ENCODE assay signal across 26 cellular contexts in the genomic region with DNA sequence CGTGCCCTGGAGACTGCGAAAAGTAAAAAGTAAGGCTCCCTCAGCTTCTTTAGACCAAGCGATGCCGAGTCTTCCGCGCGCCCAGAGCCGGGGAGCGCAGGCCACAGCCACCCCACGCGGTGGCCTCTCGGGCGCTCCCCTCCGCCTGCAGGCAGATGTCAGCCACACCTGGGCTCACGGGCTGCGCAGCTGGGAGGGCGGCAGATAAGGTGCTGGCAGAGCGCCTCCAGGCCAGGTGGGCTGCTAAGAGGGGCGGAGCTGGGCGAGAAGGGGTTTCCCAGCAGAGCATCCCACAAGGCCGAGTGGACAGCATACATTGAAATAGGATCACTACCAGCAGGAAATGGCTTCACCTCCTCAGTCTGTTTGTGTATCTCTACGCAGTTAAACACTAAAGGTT.
"Had no signal": no experiment of that assay in that cellular context is flagged by ENCODE, and none has a peak within 500 bp of the region (broad histone marks: within the 10 kb centered on the region; RNA-seq: fewer than 3 reads in every experiment).

No MANE protein-coding gene starts in this region.

- H3K4me3 Mint-ChIP-seq: dendritic cell treated with granulocyte-macrophage colony-stimulating factor and Interleukin-4, amounts not matched to agents 40 ng/mL and 50 ng/mL, for 4 days; memory B cell; natural killer cell; stimulated activated naive CD8-positive, alpha-beta T cell treated with anti-CD3 and anti-CD28 coated beads, Interleukin-15, amount 100 ng/mL, for 72 hours had no signal

- H3K27me3 ChIP-seq: foreskin keratinocyte, hepatocyte, uterus had no signal

- H3K4me3 ChIP-seq: colonic mucosa, esophagus muscularis mucosa, gastroesophageal sphincter, heart left ventricle, hepatocyte, lung, prostate gland, right atrium auricular region, smooth muscle cell, suprapubic skin, transverse colon, upper lobe of right lung, uterus had no signal

- H3K27ac Mint-ChIP-seq: dendritic cell treated with granulocyte-macrophage colony-stimulating factor and Interleukin-4, amounts not matched to agents 40 ng/mL and 50 ng/mL, for 4 days; memory B cell; natural killer cell; stimulated activated naive CD8-positive, alpha-beta T cell treated with anti-CD3 and anti-CD28 coated beads, Interleukin-15, amount 100 ng/mL, for 72 hours had no signal

- DNase-seq: colonic mucosa; effector memory CD4-positive, alpha-beta T cell; foreskin keratinocyte; heart left ventricle; natural killer cell; stimulated activated CD4-positive, alpha-beta T cell treated with anti-CD3 and anti-CD28 coated beads, Interleukin-12 subunit alpha, Interleukin-12 subunit beta, amount 100 ng/mL, for 4 hours; stimulated activated CD4-positive, alpha-beta T cell treated with anti-CD3 and anti-CD28 coated beads, Interleukin-1b, Interleukin-23, amount 100 ng/mL, for 48 hours; stimulated activated CD4-positive, alpha-beta T cell treated with anti-CD3 and anti-CD28 coated beads, Interleukin-4, amount 100 ng/mL, for 1 hour; stimulated activated CD8-positive, alpha-beta memory T cell treated with anti-CD3 and anti-CD28 coated beads, Interleukin-4, amount 100 ng/mL, for 48 hours; stimulated activated naive CD4-positive, alpha-beta T cell; stimulated activated naive CD8-positive, alpha-beta T cell treated with anti-CD3 and anti-CD28 coated beads, Interleukin-15, amount 100 ng/mL, for 72 hours; transverse colon; upper lobe of right lung; uterus had no signal

- H3K36me3 Mint-ChIP-seq: memory B cell, natural killer cell had no signal

- ATAC-seq: foreskin keratinocyte; gastroesophageal sphincter; heart left ventricle; left lobe of liver; natural killer cell; sciatic nerve; stimulated activated naive CD8-positive, alpha-beta T cell treated with anti-CD3 and anti-CD28 coated beads, Interleukin-15, amount 100 ng/mL, for 72 hours; upper lobe of right lung had no signal

- H3K4me1 Mint-ChIP-seq: memory B cell; natural killer cell; stimulated activated naive CD8-positive, alpha-beta T cell treated with anti-CD3 and anti-CD28 coated beads, Interleukin-15, amount 100 ng/mL, for 72 hours had no signal

- H3K36me3 ChIP-seq: colonic mucosa, esophagus muscularis mucosa, gastroesophageal sphincter, heart left ventricle, prostate gland, right atrium auricular region, suprapubic skin, transverse colon, upper lobe of right lung, uterus had no signal

- H3K9me3 Mint-ChIP-seq: dendritic cell treated with granulocyte-macrophage colony-stimulating factor and Interleukin-4, amounts not matched to agents 40 ng/mL and 50 ng/mL, for 4 days; memory B cell; natural killer cell; stimulated activated naive CD8-positive, alpha-beta T cell treated with anti-CD3 and anti-CD28 coated beads, Interleukin-15, amount 100 ng/mL, for 72 hours had no signal
